9 cellular contexts compared by ENCODE assay signal in genomic region chr12:120856980-120857379, GRCh38. TPM values are rescaled to one million over a fixed set of nuclear protein-coding genes. Genes with fewer than 3 reads are reported as not detected.
A peak's percentile ranks its signal among the peaks of the same experiment; 100 is the strongest.
DNase-seq lines count a peak whose midpoint lies in the region; ATAC-seq and TF ChIP-seq lines count a peak whose summit lies in the region.
"Had no signal": no experiment of that assay in that cellular context is flagged by ENCODE, and none has a peak within 500 bp of the region (broad histone marks: within the 10 kb centered on the region; RNA-seq: fewer than 3 reads in every experiment).

No MANE protein-coding gene starts in this region.

- H3K27ac Mint-ChIP-seq in natural killer cell treated with Interleukin-12 subunit alpha and Interleukin-12 subunit beta and Interleukin-15 and Interleukin-18, amount 100 ng/mL, for 72 hours = peak overlapping the region in 1 of 2 donors; percentile 88
- H3K27ac Mint-ChIP-seq: activated naive CD8-positive, alpha-beta T cell treated with anti-CD3 and anti-CD28 coated beads, Interleukin-2, amount 10 ng/mL, durations not matched to agents 7 days and 5 days had no signal

- in situ Hi-C loops in astrocyte of the spinal cord (cut with HindIII; ENCODE audit: low sequenced_read_pairs) = no loop called here

- H3K4me3 ChIP-seq in DOHH2 (ENCODE audit: low read length) (peak overlapping the region; percentile 36), astrocyte of the spinal cord (ENCODE audit: low read depth, low read length) (no peak overlapping the region)

- peak overlapping the region; percentile 51 for H3K4me2 ChIP-seq in DOHH2 (ENCODE audit: low read length)

- TF ChIP-seq CTCF in DOHH2 (IDR thresholded peaks at IDR 0.05; ENCODE audit: low read depth, low read length, poor library complexity, severe bottlenecking) = peak; percentile 66
- peak; percentile 35 for TF ChIP-seq CTCF in astrocyte of the spinal cord (IDR thresholded peaks at IDR 0.05; ENCODE audit: low read depth, low read length)

- no peaks in the 10 kb centered on the region for H3K9me3 Mint-ChIP-seq in natural killer cell treated with Interleukin-12 subunit alpha and Interleukin-12 subunit beta and Interleukin-15 and Interleukin-18, amount 100 ng/mL, for 72 hours
- H3K9me3 Mint-ChIP-seq: activated naive CD8-positive, alpha-beta T cell treated with anti-CD3 and anti-CD28 coated beads, Interleukin-2, amount 10 ng/mL, durations not matched to agents 7 days and 5 days had no signal

- DNase-seq in LHCN-M2 (ENCODE audit: low read depth) (peak; percentile 30), astrocyte of the spinal cord (ENCODE audit: low read depth, low spot score) (no peak), SW 1271 (lab: John Stamatoyannopoulos, UW) (no peak)
- no peak for DNase-seq in natural killer cell treated with Interleukin-12 subunit alpha and Interleukin-12 subunit beta and Interleukin-15 and Interleukin-18, amount 100 ng/mL, for 72 hours (ENCODE audit: low spot score)
- DNase-seq: activated naive CD8-positive, alpha-beta T cell treated with anti-CD3 and anti-CD28 coated beads, Interleukin-2, amount 10 ng/mL, durations not matched to agents 7 days and 5 days; NCI-H2171 had no signal

- H3K79me2 ChIP-seq in DOHH2 (ENCODE audit: control insufficient read depth, low read length) = peaks cover 69% of the 10 kb centered on the region

- H3K36me3 ChIP-seq in DOHH2 (ENCODE audit: control insufficient read depth, low read length) = no peaks in the 10 kb centered on the region; the same call in 1 of the 2 replicates

- no peaks in the 10 kb centered on the region for H3K27me3 Mint-ChIP-seq in natural killer cell treated with Interleukin-12 subunit alpha and Interleukin-12 subunit beta and Interleukin-15 and Interleukin-18, amount 100 ng/mL, for 72 hours
- H3K27me3 Mint-ChIP-seq: activated naive CD8-positive, alpha-beta T cell treated with anti-CD3 and anti-CD28 coated beads, Interleukin-2, amount 10 ng/mL, durations not matched to agents 7 days and 5 days had no signal

- no peaks in the 10 kb centered on the region for H3K9me3 ChIP-seq in DOHH2 (ENCODE audit: control insufficient read depth, insufficient read depth, low read length)

- H3K9me2 ChIP-seq in DOHH2 (replicated peaks; ENCODE audit: control insufficient read depth, low read length) = no peaks in the 10 kb centered on the region

- H3K36me3 Mint-ChIP-seq in natural killer cell treated with Interleukin-12 subunit alpha and Interleukin-12 subunit beta and Interleukin-15 and Interleukin-18, amount 100 ng/mL, for 72 hours = peaks cover 11% of the 10 kb centered on the region

- H3K27me3 ChIP-seq in DOHH2 (ENCODE audit: control insufficient read depth, low read length) = no peaks in the 10 kb centered on the region

- H4K20me1 ChIP-seq in DOHH2 (ENCODE audit: control insufficient read depth, insufficient read depth, low read depth, low read length) = peaks cover 20% of the 10 kb centered on the region

- ATAC-seq in natural killer cell treated with Interleukin-12 subunit alpha and Interleukin-12 subunit beta and Interleukin-15 and Interleukin-18, amount 100 ng/mL, for 72 hours = no peak
- ATAC-seq in GM18519 (IDR thresholded peaks at IDR 0.05; ENCODE audit: low FRiP score, unreplicated experiment) (no peak), GM19324 (IDR thresholded peaks at IDR 0.05; ENCODE audit: low FRiP score, unreplicated experiment) (no peak)

- H3K4me3 Mint-ChIP-seq in natural killer cell treated with Interleukin-12 subunit alpha and Interleukin-12 subunit beta and Interleukin-15 and Interleukin-18, amount 100 ng/mL, for 72 hours = peak overlapping the region; percentile 3

- H3K27ac ChIP-seq in DOHH2 (ENCODE audit: low read depth, low read length) = no peak overlapping the region

- H3F3A ChIP-seq in DOHH2 (ENCODE audit: control insufficient read depth, insufficient read depth) = peaks cover 7% of the 10 kb centered on the region

- H3K4me1 ChIP-seq in DOHH2 (ENCODE audit: control insufficient read depth, low read length) = peaks cover 66% of the 10 kb centered on the region

- H3K4me1 Mint-ChIP-seq in natural killer cell treated with Interleukin-12 subunit alpha and Interleukin-12 subunit beta and Interleukin-15 and Interleukin-18, amount 100 ng/mL, for 72 hours (ENCODE audit: low read depth in 2 of 2) = peaks cover 27 to 30% of the 10 kb centered on the region in 2 donors

RNA-seq across cellular contexts. Expression of gene SPPL3, which starts 47.2 kb away (rescaled TPM):
- 4.5 and 7.5 TPM in 2 replicates for total RNA-seq in LHCN-M2 (2014; rRNA removed)
- 17.6 TPM for polyA plus RNA-seq in LHCN-M2 (2012)
- total RNA-seq in natural killer cell treated with Interleukin-12 subunit alpha and Interleukin-12 subunit beta and Interleukin-15 and Interleukin-18, amount 100 ng/mL, for 72 hours = 10 to 100 TPM; 21.6 to 31.6 TPM
